In the genomic region with DNA sequence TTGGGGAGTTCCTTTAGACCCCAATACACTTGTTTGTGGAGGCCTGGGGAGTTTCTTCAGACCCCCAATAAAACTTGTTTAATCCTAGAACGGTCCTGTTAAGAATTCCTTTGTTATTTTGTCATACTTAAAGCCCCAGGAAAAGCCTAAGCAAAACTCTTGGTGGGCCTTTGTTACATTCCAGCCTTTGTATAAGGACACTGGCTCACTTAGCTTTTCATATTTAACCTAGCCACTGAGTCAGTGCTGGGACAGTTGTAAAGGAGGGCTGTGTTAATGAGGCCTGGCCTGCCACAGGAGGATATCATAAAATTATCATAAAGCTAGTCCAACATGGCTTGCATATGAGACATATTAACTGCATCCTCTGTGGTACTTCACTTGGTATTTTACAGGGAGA, we compare ENCODE assay signal across 2 cellular contexts.
TF ChIP-seq lines count a peak whose summit lies in the region.

No MANE protein-coding gene starts in this region.

TF ChIP-seq in GM23338, 12 proteins besides CTCF, POLR2A, EP300 and RAD21 (continued from another document):
- TF ChIP-seq, protein P1, sequence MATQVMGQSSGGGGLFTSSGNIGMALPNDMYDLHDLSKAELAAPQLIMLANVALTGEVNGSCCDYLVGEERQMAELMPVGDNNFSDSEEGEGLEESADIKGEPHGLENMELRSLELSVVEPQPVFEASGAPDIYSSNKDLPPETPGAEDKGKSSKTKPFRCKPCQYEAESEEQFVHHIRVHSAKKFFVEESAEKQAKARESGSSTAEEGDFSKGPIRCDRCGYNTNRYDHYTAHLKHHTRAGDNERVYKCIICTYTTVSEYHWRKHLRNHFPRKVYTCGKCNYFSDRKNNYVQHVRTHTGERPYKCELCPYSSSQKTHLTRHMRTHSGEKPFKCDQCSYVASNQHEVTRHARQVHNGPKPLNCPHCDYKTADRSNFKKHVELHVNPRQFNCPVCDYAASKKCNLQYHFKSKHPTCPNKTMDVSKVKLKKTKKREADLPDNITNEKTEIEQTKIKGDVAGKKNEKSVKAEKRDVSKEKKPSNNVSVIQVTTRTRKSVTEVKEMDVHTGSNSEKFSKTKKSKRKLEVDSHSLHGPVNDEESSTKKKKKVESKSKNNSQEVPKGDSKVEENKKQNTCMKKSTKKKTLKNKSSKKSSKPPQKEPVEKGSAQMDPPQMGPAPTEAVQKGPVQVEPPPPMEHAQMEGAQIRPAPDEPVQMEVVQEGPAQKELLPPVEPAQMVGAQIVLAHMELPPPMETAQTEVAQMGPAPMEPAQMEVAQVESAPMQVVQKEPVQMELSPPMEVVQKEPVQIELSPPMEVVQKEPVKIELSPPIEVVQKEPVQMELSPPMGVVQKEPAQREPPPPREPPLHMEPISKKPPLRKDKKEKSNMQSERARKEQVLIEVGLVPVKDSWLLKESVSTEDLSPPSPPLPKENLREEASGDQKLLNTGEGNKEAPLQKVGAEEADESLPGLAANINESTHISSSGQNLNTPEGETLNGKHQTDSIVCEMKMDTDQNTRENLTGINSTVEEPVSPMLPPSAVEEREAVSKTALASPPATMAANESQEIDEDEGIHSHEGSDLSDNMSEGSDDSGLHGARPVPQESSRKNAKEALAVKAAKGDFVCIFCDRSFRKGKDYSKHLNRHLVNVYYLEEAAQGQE (IDR thresholded peaks at IDR 0.05; ENCODE audit: unreplicated experiment), result no peak
- no peak for TF ChIP-seq JUNB (IDR thresholded peaks at IDR 0.05; ENCODE audit: unreplicated experiment)
- TF ChIP-seq, protein P2, sequence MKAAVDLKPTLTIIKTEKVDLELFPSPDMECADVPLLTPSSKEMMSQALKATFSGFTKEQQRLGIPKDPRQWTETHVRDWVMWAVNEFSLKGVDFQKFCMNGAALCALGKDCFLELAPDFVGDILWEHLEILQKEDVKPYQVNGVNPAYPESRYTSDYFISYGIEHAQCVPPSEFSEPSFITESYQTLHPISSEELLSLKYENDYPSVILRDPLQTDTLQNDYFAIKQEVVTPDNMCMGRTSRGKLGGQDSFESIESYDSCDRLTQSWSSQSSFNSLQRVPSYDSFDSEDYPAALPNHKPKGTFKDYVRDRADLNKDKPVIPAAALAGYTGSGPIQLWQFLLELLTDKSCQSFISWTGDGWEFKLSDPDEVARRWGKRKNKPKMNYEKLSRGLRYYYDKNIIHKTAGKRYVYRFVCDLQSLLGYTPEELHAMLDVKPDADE (IDR thresholded peaks at IDR 0.05), result no peak
- TF ChIP-seq, protein P3, sequence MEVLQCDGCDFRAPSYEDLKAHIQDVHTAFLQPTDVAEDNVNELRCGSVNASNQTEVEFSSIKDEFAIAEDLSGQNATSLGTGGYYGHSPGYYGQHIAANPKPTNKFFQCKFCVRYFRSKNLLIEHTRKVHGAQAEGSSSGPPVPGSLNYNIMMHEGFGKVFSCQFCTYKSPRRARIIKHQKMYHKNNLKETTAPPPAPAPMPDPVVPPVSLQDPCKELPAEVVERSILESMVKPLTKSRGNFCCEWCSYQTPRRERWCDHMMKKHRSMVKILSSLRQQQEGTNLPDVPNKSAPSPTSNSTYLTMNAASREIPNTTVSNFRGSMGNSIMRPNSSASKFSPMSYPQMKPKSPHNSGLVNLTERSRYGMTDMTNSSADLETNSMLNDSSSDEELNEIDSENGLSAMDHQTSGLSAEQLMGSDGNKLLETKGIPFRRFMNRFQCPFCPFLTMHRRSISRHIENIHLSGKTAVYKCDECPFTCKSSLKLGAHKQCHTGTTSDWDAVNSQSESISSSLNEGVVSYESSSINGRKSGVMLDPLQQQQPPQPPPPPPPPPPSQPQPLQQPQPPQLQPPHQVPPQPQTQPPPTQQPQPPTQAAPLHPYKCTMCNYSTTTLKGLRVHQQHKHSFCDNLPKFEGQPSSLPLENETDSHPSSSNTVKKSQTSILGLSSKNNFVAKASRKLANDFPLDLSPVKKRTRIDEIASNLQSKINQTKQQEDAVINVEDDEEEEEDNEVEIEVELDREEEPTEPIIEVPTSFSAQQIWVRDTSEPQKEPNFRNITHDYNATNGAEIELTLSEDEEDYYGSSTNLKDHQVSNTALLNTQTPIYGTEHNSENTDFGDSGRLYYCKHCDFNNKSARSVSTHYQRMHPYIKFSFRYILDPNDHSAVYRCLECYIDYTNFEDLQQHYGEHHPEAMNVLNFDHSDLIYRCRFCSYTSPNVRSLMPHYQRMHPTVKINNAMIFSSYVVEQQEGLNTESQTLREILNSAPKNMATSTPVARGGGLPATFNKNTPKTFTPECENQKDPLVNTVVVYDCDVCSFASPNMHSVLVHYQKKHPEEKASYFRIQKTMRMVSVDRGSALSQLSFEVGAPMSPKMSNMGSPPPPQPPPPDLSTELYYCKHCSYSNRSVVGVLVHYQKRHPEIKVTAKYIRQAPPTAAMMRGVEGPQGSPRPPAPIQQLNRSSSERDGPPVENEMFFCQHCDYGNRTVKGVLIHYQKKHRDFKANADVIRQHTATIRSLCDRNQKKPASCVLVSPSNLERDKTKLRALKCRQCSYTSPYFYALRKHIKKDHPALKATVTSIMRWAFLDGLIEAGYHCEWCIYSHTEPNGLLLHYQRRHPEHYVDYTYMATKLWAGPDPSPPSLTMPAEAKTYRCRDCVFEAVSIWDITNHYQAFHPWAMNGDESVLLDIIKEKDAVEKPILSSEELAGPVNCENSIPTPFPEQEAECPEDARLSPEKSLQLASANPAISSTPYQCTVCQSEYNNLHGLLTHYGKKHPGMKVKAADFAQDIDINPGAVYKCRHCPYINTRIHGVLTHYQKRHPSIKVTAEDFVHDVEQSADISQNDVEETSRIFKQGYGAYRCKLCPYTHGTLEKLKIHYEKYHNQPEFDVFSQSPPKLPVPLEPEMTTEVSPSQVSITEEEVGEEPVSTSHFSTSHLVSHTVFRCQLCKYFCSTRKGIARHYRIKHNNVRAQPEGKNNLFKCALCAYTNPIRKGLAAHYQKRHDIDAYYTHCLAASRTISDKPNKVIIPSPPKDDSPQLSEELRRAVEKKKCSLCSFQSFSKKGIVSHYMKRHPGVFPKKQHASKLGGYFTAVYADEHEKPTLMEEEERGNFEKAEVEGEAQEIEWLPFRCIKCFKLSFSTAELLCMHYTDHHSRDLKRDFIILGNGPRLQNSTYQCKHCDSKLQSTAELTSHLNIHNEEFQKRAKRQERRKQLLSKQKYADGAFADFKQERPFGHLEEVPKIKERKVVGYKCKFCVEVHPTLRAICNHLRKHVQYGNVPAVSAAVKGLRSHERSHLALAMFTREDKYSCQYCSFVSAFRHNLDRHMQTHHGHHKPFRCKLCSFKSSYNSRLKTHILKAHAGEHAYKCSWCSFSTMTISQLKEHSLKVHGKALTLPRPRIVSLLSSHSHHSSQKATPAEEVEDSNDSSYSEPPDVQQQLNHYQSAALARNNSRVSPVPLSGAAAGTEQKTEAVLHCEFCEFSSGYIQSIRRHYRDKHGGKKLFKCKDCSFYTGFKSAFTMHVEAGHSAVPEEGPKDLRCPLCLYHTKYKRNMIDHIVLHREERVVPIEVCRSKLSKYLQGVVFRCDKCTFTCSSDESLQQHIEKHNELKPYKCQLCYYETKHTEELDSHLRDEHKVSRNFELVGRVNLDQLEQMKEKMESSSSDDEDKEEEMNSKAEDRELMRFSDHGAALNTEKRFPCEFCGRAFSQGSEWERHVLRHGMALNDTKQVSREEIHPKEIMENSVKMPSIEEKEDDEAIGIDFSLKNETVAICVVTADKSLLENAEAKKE (CRISPR knock-in tag; IDR thresholded peaks at IDR 0.05), result no peak

TF ChIP-seq in WTC11, 78 proteins besides CTCF, POLR2A, EP300 and RAD21 (continued from another document and continues in another):
- TF ChIP-seq, protein P4, sequence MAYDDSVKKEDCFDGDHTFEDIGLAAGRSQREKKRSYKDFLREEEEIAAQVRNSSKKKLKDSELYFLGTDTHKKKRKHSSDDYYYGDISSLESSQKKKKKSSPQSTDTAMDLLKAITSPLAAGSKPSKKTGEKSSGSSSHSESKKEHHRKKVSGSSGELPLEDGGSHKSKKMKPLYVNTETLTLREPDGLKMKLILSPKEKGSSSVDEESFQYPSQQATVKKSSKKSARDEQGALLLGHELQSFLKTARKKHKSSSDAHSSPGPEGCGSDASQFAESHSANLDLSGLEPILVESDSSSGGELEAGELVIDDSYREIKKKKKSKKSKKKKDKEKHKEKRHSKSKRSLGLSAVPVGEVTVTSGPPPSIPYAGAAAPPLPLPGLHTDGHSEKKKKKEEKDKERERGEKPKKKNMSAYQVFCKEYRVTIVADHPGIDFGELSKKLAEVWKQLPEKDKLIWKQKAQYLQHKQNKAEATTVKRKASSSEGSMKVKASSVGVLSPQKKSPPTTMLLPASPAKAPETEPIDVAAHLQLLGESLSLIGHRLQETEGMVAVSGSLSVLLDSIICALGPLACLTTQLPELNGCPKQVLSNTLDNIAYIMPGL (CRISPR knock-in tag; IDR thresholded peaks at IDR 0.05), result no peak
- TF ChIP-seq ZNF138 (CRISPR knock-in tag; conservative IDR thresholded peaks at IDR 0.05) (no peak), E2F1 (CRISPR knock-in tag; IDR thresholded peaks at IDR 0.05) (no peak), GTF2I (CRISPR knock-in tag; conservative IDR thresholded peaks at IDR 0.05) (no peak), NR1H2 (CRISPR knock-in tag; IDR thresholded peaks at IDR 0.05) (no peak), FOXK1 (CRISPR knock-in tag; IDR thresholded peaks at IDR 0.05) (no peak), STAT6 (CRISPR knock-in tag; conservative IDR thresholded peaks at IDR 0.05; ENCODE audit: low read depth) (no peak), ZNF317 (CRISPR knock-in tag; IDR thresholded peaks at IDR 0.05; ENCODE audit: borderline replicate concordance, low read depth) (no peak), SOX15 (CRISPR knock-in tag; IDR thresholded peaks at IDR 0.05) (no peak)
- TF ChIP-seq, protein P5, sequence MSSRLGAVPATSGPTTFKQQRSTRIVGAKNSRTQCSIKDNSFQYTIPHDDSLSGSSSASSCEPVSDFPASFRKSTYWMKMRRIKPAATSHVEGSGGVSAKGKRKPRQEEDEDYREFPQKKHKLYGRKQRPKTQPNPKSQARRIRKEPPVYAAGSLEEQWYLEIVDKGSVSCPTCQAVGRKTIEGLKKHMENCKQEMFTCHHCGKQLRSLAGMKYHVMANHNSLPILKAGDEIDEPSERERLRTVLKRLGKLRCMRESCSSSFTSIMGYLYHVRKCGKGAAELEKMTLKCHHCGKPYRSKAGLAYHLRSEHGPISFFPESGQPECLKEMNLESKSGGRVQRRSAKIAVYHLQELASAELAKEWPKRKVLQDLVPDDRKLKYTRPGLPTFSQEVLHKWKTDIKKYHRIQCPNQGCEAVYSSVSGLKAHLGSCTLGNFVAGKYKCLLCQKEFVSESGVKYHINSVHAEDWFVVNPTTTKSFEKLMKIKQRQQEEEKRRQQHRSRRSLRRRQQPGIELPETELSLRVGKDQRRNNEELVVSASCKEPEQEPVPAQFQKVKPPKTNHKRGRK (CRISPR knock-in tag; IDR thresholded peaks at IDR 0.05; ENCODE audit: borderline replicate concordance), result no peak
- TF ChIP-seq, protein P6, sequence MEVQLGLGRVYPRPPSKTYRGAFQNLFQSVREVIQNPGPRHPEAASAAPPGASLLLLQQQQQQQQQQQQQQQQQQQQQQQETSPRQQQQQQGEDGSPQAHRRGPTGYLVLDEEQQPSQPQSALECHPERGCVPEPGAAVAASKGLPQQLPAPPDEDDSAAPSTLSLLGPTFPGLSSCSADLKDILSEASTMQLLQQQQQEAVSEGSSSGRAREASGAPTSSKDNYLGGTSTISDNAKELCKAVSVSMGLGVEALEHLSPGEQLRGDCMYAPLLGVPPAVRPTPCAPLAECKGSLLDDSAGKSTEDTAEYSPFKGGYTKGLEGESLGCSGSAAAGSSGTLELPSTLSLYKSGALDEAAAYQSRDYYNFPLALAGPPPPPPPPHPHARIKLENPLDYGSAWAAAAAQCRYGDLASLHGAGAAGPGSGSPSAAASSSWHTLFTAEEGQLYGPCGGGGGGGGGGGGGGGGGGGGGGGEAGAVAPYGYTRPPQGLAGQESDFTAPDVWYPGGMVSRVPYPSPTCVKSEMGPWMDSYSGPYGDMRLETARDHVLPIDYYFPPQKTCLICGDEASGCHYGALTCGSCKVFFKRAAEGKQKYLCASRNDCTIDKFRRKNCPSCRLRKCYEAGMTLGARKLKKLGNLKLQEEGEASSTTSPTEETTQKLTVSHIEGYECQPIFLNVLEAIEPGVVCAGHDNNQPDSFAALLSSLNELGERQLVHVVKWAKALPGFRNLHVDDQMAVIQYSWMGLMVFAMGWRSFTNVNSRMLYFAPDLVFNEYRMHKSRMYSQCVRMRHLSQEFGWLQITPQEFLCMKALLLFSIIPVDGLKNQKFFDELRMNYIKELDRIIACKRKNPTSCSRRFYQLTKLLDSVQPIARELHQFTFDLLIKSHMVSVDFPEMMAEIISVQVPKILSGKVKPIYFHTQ (CRISPR knock-in tag; IDR thresholded peaks at IDR 0.05), result no peak
- TF ChIP-seq, protein P7, sequence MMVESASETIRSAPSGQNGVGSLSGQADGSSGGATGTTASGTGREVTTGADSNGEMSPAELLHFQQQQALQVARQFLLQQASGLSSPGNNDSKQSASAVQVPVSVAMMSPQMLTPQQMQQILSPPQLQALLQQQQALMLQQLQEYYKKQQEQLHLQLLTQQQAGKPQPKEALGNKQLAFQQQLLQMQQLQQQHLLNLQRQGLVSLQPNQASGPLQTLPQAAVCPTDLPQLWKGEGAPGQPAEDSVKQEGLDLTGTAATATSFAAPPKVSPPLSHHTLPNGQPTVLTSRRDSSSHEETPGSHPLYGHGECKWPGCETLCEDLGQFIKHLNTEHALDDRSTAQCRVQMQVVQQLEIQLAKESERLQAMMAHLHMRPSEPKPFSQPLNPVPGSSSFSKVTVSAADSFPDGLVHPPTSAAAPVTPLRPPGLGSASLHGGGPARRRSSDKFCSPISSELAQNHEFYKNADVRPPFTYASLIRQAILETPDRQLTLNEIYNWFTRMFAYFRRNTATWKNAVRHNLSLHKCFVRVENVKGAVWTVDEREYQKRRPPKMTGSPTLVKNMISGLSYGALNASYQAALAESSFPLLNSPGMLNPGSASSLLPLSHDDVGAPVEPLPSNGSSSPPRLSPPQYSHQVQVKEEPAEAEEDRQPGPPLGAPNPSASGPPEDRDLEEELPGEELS (CRISPR knock-in tag; IDR thresholded peaks at IDR 0.05), result no peak
